ENCODE assay signal across 1 cellular context in genomic region chr12:57477710-57478681, GRCh38.
TF ChIP-seq lines count a peak whose summit lies in the region.

No MANE protein-coding gene starts in this region.

TF ChIP-seq in K562, 482 proteins besides CTCF, POLR2A, EP300 and RAD21 (continued from another document and continues in another):
- 0 out of 2 replicates have a peak, but pooled peaks have one; percentile 68 for TF ChIP-seq RREB1 (CRISPR knock-in tag; IDR thresholded peaks at IDR 0.05)
- no peak for TF ChIP-seq IRF1 (CRISPR knock-in tag; IDR thresholded peaks at IDR 0.05; ENCODE audit: borderline replicate concordance)
- no peak for TF ChIP-seq FOXA1 (IDR thresholded peaks at IDR 0.05; ENCODE audit: borderline replicate concordance)
- TF ChIP-seq YBX1 (IDR thresholded peaks at IDR 0.05) = no peak
- no peak for TF ChIP-seq RNF219 (CRISPR knock-in tag; IDR thresholded peaks at IDR 0.05)
- no peak for TF ChIP-seq ZNF699 (CRISPR knock-in tag; IDR thresholded peaks at IDR 0.05; ENCODE audit: insufficient replicate concordance)
- TF ChIP-seq CREB5 (CRISPR knock-in tag; IDR thresholded peaks at IDR 0.05) = no peak
- TF ChIP-seq ZBTB17 (CRISPR knock-in tag; IDR thresholded peaks at IDR 0.05) = 0 out of 2 replicates have a peak, but pooled peaks have one; percentile 63
- no peak for TF ChIP-seq SMARCC2 (IDR thresholded peaks at IDR 0.05; ENCODE audit: low read depth)
- no peak; the same call in 1 of the 2 replicates for TF ChIP-seq ZNF79 (CRISPR knock-in tag; IDR thresholded peaks at IDR 0.05; ENCODE audit: low read depth)
- no peak for TF ChIP-seq MED1 (CRISPR knock-in tag; IDR thresholded peaks at IDR 0.05; ENCODE audit: borderline replicate concordance)
- peak; percentile 76 for TF ChIP-seq SPI1 (IDR thresholded peaks at IDR 0.05; ENCODE audit: borderline replicate concordance, low read depth, low read length)
- no peak for TF ChIP-seq MGA (IDR thresholded peaks at IDR 0.05)
- no peak for TF ChIP-seq FIP1L1 (IDR thresholded peaks at IDR 0.05; ENCODE audit: low read depth, low read length, poor library complexity, severe bottlenecking)
- TF ChIP-seq PRPF4 (IDR thresholded peaks at IDR 0.05; ENCODE audit: insufficient read depth, low read depth, low read length, poor library complexity, severe bottlenecking) = no peak
- TF ChIP-seq ZC3H4 (CRISPR knock-in tag; IDR thresholded peaks at IDR 0.05; ENCODE audit: borderline replicate concordance) = no peak
- peak; percentile 19 for TF ChIP-seq TAF1 (IDR thresholded peaks at IDR 0.05; ENCODE audit: control insufficient read depth, extremely low read depth, insufficient read depth, low read length, severe bottlenecking)
- TF ChIP-seq MEF2A (IDR thresholded peaks at IDR 0.05; ENCODE audit: control insufficient read depth, low read depth, low read length) = no peak
- no peak for TF ChIP-seq TCF7 (IDR thresholded peaks at IDR 0.05; ENCODE audit: borderline replicate concordance)
- TF ChIP-seq HMBOX1 (IDR thresholded peaks at IDR 0.05) = no peak
- no peak for TF ChIP-seq ZNF507 (tag; conservative IDR thresholded peaks at IDR 0.05)
- TF ChIP-seq PTRF (tag; IDR thresholded peaks at IDR 0.05) = no peak
- no peak for TF ChIP-seq ZSCAN32 (CRISPR knock-in tag; IDR thresholded peaks at IDR 0.05)
- TF ChIP-seq NCOA4 (IDR thresholded peaks at IDR 0.05; ENCODE audit: partially characterized antibody) = no peak
- TF ChIP-seq BRF1 (IDR thresholded peaks at IDR 0.05; ENCODE audit: borderline replicate concordance, extremely low read depth, insufficient read length) = no peak
- no peak for TF ChIP-seq FOXK1 (CRISPR knock-in tag; IDR thresholded peaks at IDR 0.05; ENCODE audit: borderline replicate concordance)
- TF ChIP-seq HDAC8 (tag; IDR thresholded peaks at IDR 0.05) = no peak
- no peak for TF ChIP-seq BRD9 (IDR thresholded peaks at IDR 0.05; ENCODE audit: low read depth, partially characterized antibody)
- TF ChIP-seq DEAF1 (CRISPR knock-in tag; IDR thresholded peaks at IDR 0.05) = no peak
- TF ChIP-seq NONO (IDR thresholded peaks at IDR 0.05; ENCODE audit: low read depth in 2 of 2, low read length in 1 of 2) = no peak
- TF ChIP-seq SRSF3 (IDR thresholded peaks at IDR 0.05; ENCODE audit: insufficient read depth, low read length) = no peak
- no peak for TF ChIP-seq ZNF408 (CRISPR knock-in tag; IDR thresholded peaks at IDR 0.05; ENCODE audit: low read depth)
- TF ChIP-seq ELF2 (CRISPR knock-in tag; IDR thresholded peaks at IDR 0.05) = no peak
- TF ChIP-seq THRAP3 (IDR thresholded peaks at IDR 0.05; ENCODE audit: borderline replicate concordance) = no peak
